Comparison of ENCODE assay signal across 1 cellular context in the genomic region with DNA sequence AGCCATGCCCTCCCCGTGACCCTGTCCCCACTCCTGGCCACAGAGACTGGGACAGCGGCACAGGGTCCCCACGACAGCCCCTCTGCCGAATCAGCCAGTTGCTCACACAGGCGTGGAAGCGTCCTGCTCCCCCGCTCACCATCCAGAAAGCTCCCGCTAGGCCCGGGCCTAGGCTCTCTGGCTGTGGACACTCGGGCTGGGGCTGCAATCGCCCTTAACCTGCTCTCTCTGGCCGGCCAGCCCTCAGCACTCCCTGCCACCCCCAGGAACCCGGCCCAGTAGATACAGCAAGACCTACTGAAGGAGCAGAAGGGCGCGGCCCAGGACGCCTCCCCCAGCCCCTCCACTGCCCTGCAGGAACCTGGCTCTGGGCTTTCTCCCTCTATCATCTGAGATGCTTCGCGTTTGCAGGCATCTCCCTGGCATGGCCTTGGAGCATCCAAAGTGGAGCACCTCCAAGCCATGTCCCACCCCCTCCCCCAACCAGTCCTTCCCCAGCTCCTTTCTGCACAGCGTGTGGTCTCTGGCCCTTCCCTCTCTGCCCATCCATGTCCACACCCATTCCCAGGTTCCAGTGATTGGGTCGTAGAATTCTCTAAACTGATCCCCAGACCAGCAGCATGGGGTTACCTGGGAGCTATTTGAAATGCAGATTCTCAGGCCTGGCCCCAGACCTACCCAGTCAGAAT.
TF ChIP-seq lines count a peak whose summit lies in the region.

No MANE protein-coding gene starts in this region.

TF ChIP-seq in H1, 55 proteins besides CTCF, POLR2A, EP300 and RAD21 (continued from another document):
- no peak for TF ChIP-seq SUZ12 (IDR thresholded peaks at IDR 0.05; ENCODE audit: low read length)
- TF ChIP-seq, protein P1, sequence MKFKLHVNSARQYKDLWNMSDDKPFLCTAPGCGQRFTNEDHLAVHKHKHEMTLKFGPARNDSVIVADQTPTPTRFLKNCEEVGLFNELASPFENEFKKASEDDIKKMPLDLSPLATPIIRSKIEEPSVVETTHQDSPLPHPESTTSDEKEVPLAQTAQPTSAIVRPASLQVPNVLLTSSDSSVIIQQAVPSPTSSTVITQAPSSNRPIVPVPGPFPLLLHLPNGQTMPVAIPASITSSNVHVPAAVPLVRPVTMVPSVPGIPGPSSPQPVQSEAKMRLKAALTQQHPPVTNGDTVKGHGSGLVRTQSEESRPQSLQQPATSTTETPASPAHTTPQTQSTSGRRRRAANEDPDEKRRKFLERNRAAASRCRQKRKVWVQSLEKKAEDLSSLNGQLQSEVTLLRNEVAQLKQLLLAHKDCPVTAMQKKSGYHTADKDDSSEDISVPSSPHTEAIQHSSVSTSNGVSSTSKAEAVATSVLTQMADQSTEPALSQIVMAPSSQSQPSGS (IDR thresholded peaks at IDR 0.05; ENCODE audit: low read length), result no peak
